In genomic region chr20:58893355-58894151, GRCh38 we compare ENCODE assay signal across 8 cellular contexts. TPM values are rescaled to one million over a fixed set of nuclear protein-coding genes. Genes with fewer than 3 reads are reported as not detected.
A peak's percentile ranks its signal among the peaks of the same experiment; 100 is the strongest.
DNase-seq lines count a peak whose midpoint lies in the region; ATAC-seq, FAIRE-seq and TF ChIP-seq lines count a peak whose summit lies in the region.

No MANE protein-coding gene starts in this region.

- peak overlapping the region; percentile 82 for H3K27ac ChIP-seq in OCI-LY3 (ENCODE audit: low read length)
- H3K27ac ChIP-seq in duodenal mucosa (ENCODE audit: low read depth, low read length): no peak overlapping the region
- H3K27ac ChIP-seq in psoas muscle: peak overlapping the region; percentile 97

- H3K36me3 ChIP-seq in OCI-LY3 (replicated peaks; ENCODE audit: low read depth, low read length) (peaks cover 34% of the 10 kb centered on the region), duodenal mucosa (ENCODE audit: control insufficient read depth in 1 of 2, insufficient read depth in 2 of 2, low read length in 2 of 2) (peaks cover 0 to 9% of the 10 kb centered on the region in 2 donors), psoas muscle (ENCODE audit: insufficient read depth in 1 of 2, low read depth in 1 of 2) (peaks cover 0 to 15% of the 10 kb centered on the region in 2 donors)

- TF ChIP-seq POLR2A in GM12891 (IDR thresholded peaks at IDR 0.05; ENCODE audit: low read depth, low read length): no peak

- H3K4me2 ChIP-seq in OCI-LY3 (ENCODE audit: low read length): peak overlapping the region; percentile 87

- FAIRE-seq in GM12891 (lab: Jason Lieb, UNC): peak; percentile 9

- DNase-seq in GM12891 (ENCODE audit: insufficient read length, low spot score) (no peak), psoas muscle (no peak), ecto neural progenitor cell (ENCODE audit: low spot score) (no peak), NCI-H1092 treated with DMSO at 0.1 percent for 48 hours (lab: John Stamatoyannopoulos, UW) (no peak), ACHN (no peak)

- no peak overlapping the region for H2AFZ ChIP-seq in OCI-LY3 (ENCODE audit: low read depth, low read length)

- peaks cover 54% of the 10 kb centered on the region for H4K20me1 ChIP-seq in OCI-LY3 (ENCODE audit: insufficient read depth, low read length)

- H3K9ac ChIP-seq in OCI-LY3 (ENCODE audit: low read length): peak overlapping the region; percentile 88
- H3K9ac ChIP-seq in duodenal mucosa (ENCODE audit: low read depth in 1 of 2, low read length in 2 of 2): peak overlapping the region; percentile 48 to 89

- peaks cover 24% of the 10 kb centered on the region for H3K4me1 ChIP-seq in OCI-LY3 (ENCODE audit: low read length)
- peaks cover 35 to 36% of the 10 kb centered on the region in 2 donors for H3K4me1 ChIP-seq in duodenal mucosa (ENCODE audit: control insufficient read depth in 1 of 2, insufficient read depth in 2 of 2, low read length in 2 of 2)
- peaks cover 56% of the 10 kb centered on the region for H3K4me1 ChIP-seq in psoas muscle

- H3K4me3 ChIP-seq in OCI-LY3 (ENCODE audit: low read length) (peak overlapping the region; percentile 80), duodenal mucosa (ENCODE audit: low read depth in 1 of 2, low read length in 2 of 2) (peak overlapping the region; percentile 11 to 46), psoas muscle (peak overlapping the region; percentile 84)

- H3K27me3 ChIP-seq in OCI-LY3 (ENCODE audit: low read depth, low read length) (no peaks in the 10 kb centered on the region), duodenal mucosa (ENCODE audit: control insufficient read depth in 1 of 2, insufficient read depth in 2 of 2, low read length in 2 of 2) (no peaks in the 10 kb centered on the region), psoas muscle (ENCODE audit: insufficient read depth in 3 of 3, low read length in 2 of 3) (no peaks in the 10 kb centered on the region)

- no peak for ATAC-seq in psoas muscle
- no peak for ATAC-seq in HG03521 (IDR thresholded peaks at IDR 0.05; ENCODE audit: unreplicated experiment)

- in situ Hi-C loops in ACHN (cut with HindIII; ENCODE audit: low pct_ligation_motif_present, low pct_unique_long_range_greater_than_20kb, low sequenced_read_pairs): no loop called here

- no peaks in the 10 kb centered on the region for H3K9me3 ChIP-seq in OCI-LY3 (ENCODE audit: insufficient read depth, low read length)
- H3K9me3 ChIP-seq in duodenal mucosa (ENCODE audit: control insufficient read depth in 1 of 2, low read length in 2 of 2): no peaks in the 10 kb centered on the region
- no peaks in the 10 kb centered on the region for H3K9me3 ChIP-seq in psoas muscle

- intact Hi-C loops in psoas muscle (cut with DNase I): loop anchor here (2.0 to 5.0 kb wide), 3 partner anchors 13 to 149 kb away; partner anchors contain the start of genes NELFCD (in 1 of the 2) and PRELID3B (in 1 of the 2)

- peaks cover 86% of the 10 kb centered on the region for H3K79me2 ChIP-seq in OCI-LY3 (ENCODE audit: low read length)

- TF ChIP-seq CTCF in OCI-LY3 (IDR thresholded peaks at IDR 0.05; ENCODE audit: low read depth, low read length): no peak
- no peak for TF ChIP-seq CTCF in psoas muscle (IDR thresholded peaks at IDR 0.05)

- WGBS in psoas muscle, 3 donors: 27 to 49% (median 32%) methylated on average over 5 of the region's 5 CpGs

TF ChIP-seq in GM12891, 5 proteins besides CTCF, POLR2A, EP300 and RAD21:
- TF ChIP-seq SPI1 (IDR thresholded peaks at IDR 0.05; ENCODE audit: low read depth, low read length): no peak
- TF ChIP-seq TAF1 (IDR thresholded peaks at IDR 0.05; ENCODE audit: low read depth, low read length): no peak
- TF ChIP-seq PAX5 (IDR thresholded peaks at IDR 0.05; ENCODE audit: insufficient read depth, low read length, severe bottlenecking): no peak
- no peak for TF ChIP-seq POU2F2 (IDR thresholded peaks at IDR 0.05; ENCODE audit: low read depth, low read length)
- TF ChIP-seq POLR2AphosphoS5 (IDR thresholded peaks at IDR 0.05; ENCODE audit: low read depth, low read length): no peak

RNA-seq across cellular contexts. Expression of gene GNAS, which starts 41.0 kb away (rescaled TPM):
- 544 TPM for polyA plus RNA-seq in GM12891 (2012; ENCODE audit: low read depth, missing spikeins)
- 1,000 to 10,000 TPM; 1,018 to 1,905 (median 1,319) TPM for total RNA-seq in psoas muscle
- polyA plus RNA-seq in psoas muscle: 1,000 to 10,000 TPM in 2 of 3 donors, 100 to 1,000 TPM in 1; 700 to 1,469 (median 1,394) TPM

RNA-seq across cellular contexts. Expression of gene GNAS-AS1, which starts 42.9 kb away (rescaled TPM):
- 0.68 TPM for polyA plus RNA-seq in GM12891 (2012; ENCODE audit: low read depth, missing spikeins)
- 1 to 10 TPM in 1 of 4 donors, under 1 TPM in 2, not detected in 1; 0.26 to 1.0 (median 0.65) TPM for total RNA-seq in psoas muscle
- polyA plus RNA-seq in psoas muscle: under 1 TPM; 0.03 to 0.53 (median 0.13) TPM

Comparison
In these comparisons a context has a peak if more than half of its experiments do, and no peak if none do; other contexts are left out.
1. H3K4me3 ChIP-seq: peak in every context shown above with its lines; median percentile 84 in psoas muscle; 80 in OCI-LY3; 28 in duodenal mucosa.